In the genomic region with DNA sequence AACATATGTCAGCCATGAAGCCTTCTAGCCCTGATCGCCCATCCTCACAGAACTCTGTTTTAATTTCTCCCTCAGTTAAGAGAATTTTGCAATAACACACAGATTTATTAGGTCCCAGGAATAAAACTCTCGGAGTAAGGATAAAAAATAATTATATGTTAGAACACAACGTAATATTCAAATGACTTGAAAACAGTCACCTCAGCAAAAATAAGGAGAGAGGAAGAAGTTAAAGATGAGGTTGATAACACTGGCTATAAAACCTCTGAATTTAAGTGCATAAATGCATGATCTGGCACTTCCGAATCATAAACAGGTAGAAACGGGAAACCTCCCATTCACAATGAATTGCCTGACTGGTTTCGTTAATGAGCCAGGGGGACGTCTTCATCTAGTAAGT, we compare ENCODE assay signal across 21 cellular contexts.
"Had no signal": no experiment of that assay in that cellular context is flagged by ENCODE, and none has a peak within 500 bp of the region (broad histone marks: within the 10 kb centered on the region; RNA-seq: fewer than 3 reads in every experiment).

No MANE protein-coding gene starts in this region.

- FAIRE-seq: RCC 7860 had no signal

- DNase-seq: KBM-7, MG63, NCI-H1092 treated with DMSO at 0.1 percent for 48 hours, NCI-H1436, NCI-H187, NCI-H2029, NCI-H2081 treated with DMSO at 0.1 percent for 48 hours, NCI-H2171, NCI-H226, NCI-H446, NCI-H510A, NCI-H524 treated with DMSO at 0.1 percent for 48 hours, NCI-H69, NCI-H774, Right ventricle myocardium superior, RPMI8226, SIG-M5 had no signal

- H3K9me3 ChIP-seq: MG63 had no signal

- H3K27ac ChIP-seq: SJSA1, SK-N-MC had no signal

- H3K27me3 ChIP-seq: MG63, SJSA1 had no signal

- H3K36me3 ChIP-seq: MG63, SJSA1 had no signal

- H3K27ac Mint-ChIP-seq: IgD-negative memory B cell had no signal

- H3K4me3 Mint-ChIP-seq: IgD-negative memory B cell had no signal

- H3K9me3 Mint-ChIP-seq: IgD-negative memory B cell had no signal

- H3K27me3 Mint-ChIP-seq: IgD-negative memory B cell had no signal

- H3K4me1 ChIP-seq: SJSA1 had no signal

- H3K4me3 ChIP-seq: MG63, SJSA1, SK-N-MC had no signal
